26 cellular contexts compared by ENCODE assay signal in the genomic region with DNA sequence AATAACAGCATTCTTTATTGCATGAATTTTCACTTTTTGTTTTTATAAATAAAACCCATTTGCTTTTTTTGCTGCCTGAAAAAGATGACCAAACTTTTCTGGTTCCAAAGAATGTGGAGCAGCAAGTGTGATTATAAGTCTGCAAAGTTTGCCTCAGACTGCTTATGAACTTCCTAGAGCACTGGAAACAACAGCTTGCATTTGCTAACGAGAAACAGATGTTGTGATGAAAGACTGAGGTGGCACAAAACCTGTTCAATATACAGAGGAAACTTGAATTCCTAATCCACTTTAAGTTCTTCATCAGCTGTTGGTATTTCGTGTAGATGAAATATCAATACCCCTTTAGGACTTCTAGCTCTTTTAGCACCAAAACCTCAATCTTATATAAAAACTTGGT. TPM values are rescaled to one million over a fixed set of nuclear protein-coding genes. Genes with fewer than 3 reads are reported as not detected.
DNase-seq lines count a peak whose midpoint lies in the region; ATAC-seq and TF ChIP-seq lines count a peak whose summit lies in the region.
"Had no signal": no experiment of that assay in that cellular context is flagged by ENCODE, and none has a peak within 500 bp of the region (broad histone marks: within the 10 kb centered on the region; RNA-seq: fewer than 3 reads in every experiment).

No MANE protein-coding gene starts in this region.

- TF ChIP-seq POLR2A in suprapubic skin (IDR thresholded peaks at IDR 0.05), result no peak

- TF ChIP-seq CTCF in HFF-Myc (IDR thresholded peaks at IDR 0.05; ENCODE audit: low read depth, low read length, missing control alignments) (no peak), suprapubic skin (IDR thresholded peaks at IDR 0.05) (no peak)

- TF ChIP-seq EP300 in suprapubic skin (IDR thresholded peaks at IDR 0.05), result no peak

- H3K9ac ChIP-seq in adipocyte (ENCODE audit: low read length), result no peak overlapping the region
- H3K9ac ChIP-seq: KMS-11 had no signal

- ATAC-seq in HG03571 (IDR thresholded peaks at IDR 0.05; ENCODE audit: unreplicated experiment) (no peak), HG03342 (IDR thresholded peaks at IDR 0.05; ENCODE audit: unreplicated experiment) (no peak)
- ATAC-seq: A549, left cardiac atrium, sciatic nerve had no signal

- no peaks in the 10 kb centered on the region for H3K27me3 ChIP-seq in adipocyte (replicated peaks; ENCODE audit: control insufficient read depth, insufficient read depth, low read length)
- H3K27me3 ChIP-seq in suprapubic skin, result no peaks in the 10 kb centered on the region

- H3K9me3 ChIP-seq in adipocyte (ENCODE audit: control insufficient read depth, low read length) (no peaks in the 10 kb centered on the region), suprapubic skin (no peaks in the 10 kb centered on the region)
- H3K9me3 ChIP-seq: A549, thoracic aorta had no signal

- no peak overlapping the region for H3K4me3 ChIP-seq in HFF-Myc (replicated peaks; ENCODE audit: low read depth, low read length)
- no peak overlapping the region for H3K4me3 ChIP-seq in adipocyte (ENCODE audit: low read length)
- no peak overlapping the region for H3K4me3 ChIP-seq in suprapubic skin
- H3K4me3 ChIP-seq: A549, thoracic aorta had no signal

- H3K27ac ChIP-seq in suprapubic skin, result no peak overlapping the region
- H3K27ac ChIP-seq: A549, epithelial cell of prostate, KMS-11, thoracic aorta had no signal

- H3K36me3 ChIP-seq in adipocyte (ENCODE audit: control insufficient read depth, insufficient read depth, low read length, severe bottlenecking) (no peaks in the 10 kb centered on the region), suprapubic skin (no peaks in the 10 kb centered on the region)
- H3K36me3 ChIP-seq: thoracic aorta had no signal

- 51% methylated on average over 2 of the region's 2 CpGs for WGBS in suprapubic skin

- DNase-seq in AG08395 (ENCODE audit: low spot score) (peak; percentile 2), HFF-Myc (ENCODE audit: extremely low read depth, low read depth) (peak; percentile 52), adipocyte (ENCODE audit: low read depth) (peak; percentile 74), fibroblast of the conjunctiva (ENCODE audit: low read depth) (peak; percentile 33), activated T-cell treated with anti-CD3 and anti-CD28 coated beads for 4 hours (no peak), suprapubic skin (ENCODE audit: low spot score in 2 of 2) (no peak)
- DNase-seq: activated CD4-positive, alpha-beta T cell treated with anti-CD3 and anti-CD28 coated beads for 4 hours; activated naive CD8-positive, alpha-beta T cell treated with anti-CD3 and anti-CD28 coated beads, Interleukin-2, amount 10 ng/mL, durations not matched to agents 7 days and 5 days; CD4-positive, alpha-beta T cell; DMS153; glutamatergic neuron; left cardiac atrium; NCI-H1930; nephron progenitor cell; Right ventricle myocardium superior; T-helper 1 cell had no signal

- H3K4me1 ChIP-seq in adipocyte (ENCODE audit: control insufficient read depth, insufficient read depth, low read length) (no peaks in the 10 kb centered on the region), suprapubic skin (no peaks in the 10 kb centered on the region)
- H3K4me1 ChIP-seq: A549 had no signal

RNA-seq across cellular contexts. Expression of a gene that starts 9.3 kb away (rescaled TPM):
- under 1 TPM in 2 of 4 donors, not detected in 2; 0.10 to 0.38 TPM for total RNA-seq in suprapubic skin
- total RNA-seq: activated naive CD8-positive, alpha-beta T cell treated with anti-CD3 and anti-CD28 coated beads, Interleukin-2, amount 10 ng/mL, durations not matched to agents 7 days and 5 days; CD4-positive, alpha-beta T cell; H1; HT-29; NCI-H460; Right ventricle myocardium superior; sciatic nerve; thoracic aorta had no signal

Comparison
In these comparisons a context has a peak if more than half of its experiments do, and no peak if none do; other contexts are left out.
1. DNase-seq: peak in AG08395 (single experiment), HFF-Myc (single experiment), adipocyte (single experiment) and fibroblast of the conjunctiva (single experiment); none in activated T-cell treated with anti-CD3 and anti-CD28 coated beads for 4 hours (single experiment) and suprapubic skin (0 of 2).